1 cellular context compared by ENCODE assay signal in the genomic region with DNA sequence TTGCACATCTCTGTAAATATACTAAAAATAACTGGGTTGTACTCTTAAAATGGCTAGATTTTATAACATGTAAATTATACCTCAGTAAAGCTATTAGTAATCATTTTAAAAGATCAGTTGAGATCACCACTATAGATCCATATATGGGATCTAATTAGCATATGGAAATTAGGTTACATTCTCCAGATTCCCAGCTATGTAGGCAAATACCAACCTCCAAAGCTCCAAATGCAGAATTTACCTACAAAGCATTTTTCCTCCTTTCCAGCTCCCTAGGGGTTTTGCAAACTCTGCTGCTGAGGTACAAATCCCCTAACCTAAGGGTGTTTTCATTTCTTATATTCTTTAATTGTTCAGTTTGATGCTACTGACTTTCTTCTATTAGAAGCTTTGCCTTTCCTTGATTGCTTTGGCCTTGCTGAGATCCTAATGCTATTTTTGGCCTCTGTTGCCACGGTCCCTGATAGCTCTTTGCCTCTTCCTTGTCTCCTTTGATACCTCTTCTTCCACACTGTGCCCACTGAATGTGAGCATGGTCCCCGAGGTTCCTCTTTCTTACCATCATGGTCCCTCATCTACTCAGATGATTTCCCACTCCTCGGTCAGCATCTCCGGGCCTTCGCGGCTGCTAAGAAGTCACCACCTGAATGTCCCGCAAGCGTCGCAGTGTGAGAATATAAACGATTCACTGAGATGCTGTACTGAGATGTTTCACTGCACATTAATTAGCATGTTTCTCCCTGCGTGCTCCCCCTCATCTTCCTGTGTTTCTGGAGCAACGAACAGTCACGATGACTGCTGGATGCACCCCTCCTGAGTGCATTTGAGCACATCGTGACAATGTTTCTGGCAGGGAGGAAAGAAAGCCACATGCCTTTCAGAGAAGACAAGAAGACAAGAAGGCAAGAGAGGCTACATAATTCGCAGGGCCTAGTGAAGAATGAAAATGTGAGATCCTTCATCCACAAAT.
TF ChIP-seq lines count a peak whose summit lies in the region.

No MANE protein-coding gene starts in this region.

TF ChIP-seq in H1, 55 proteins besides CTCF, POLR2A, EP300 and RAD21:
- TF ChIP-seq TEAD4 (IDR thresholded peaks at IDR 0.05; ENCODE audit: low read depth, low read length) (peak; percentile 94), TBP (IDR thresholded peaks at IDR 0.05; ENCODE audit: low read depth, low read length) (no peak), HDAC2 (IDR thresholded peaks at IDR 0.05; ENCODE audit: borderline replicate concordance in 1 of 2, low read depth in 2 of 2, low read length in 2 of 2) (no peak), GTF2F1 (IDR thresholded peaks at IDR 0.05; ENCODE audit: borderline replicate concordance, low read depth, low read length) (no peak), SIRT6 (IDR thresholded peaks at IDR 0.05; ENCODE audit: low read length) (no peak), BCL11A (IDR thresholded peaks at IDR 0.05; ENCODE audit: low read depth in 2 of 2, low read length in 2 of 2) (no peak), ASH2L (IDR thresholded peaks at IDR 0.05; ENCODE audit: low read length) (no peak), KDM4A (IDR thresholded peaks at IDR 0.05; ENCODE audit: low read depth, low read length, severe bottlenecking) (no peak), MAFK (IDR thresholded peaks at IDR 0.05; ENCODE audit: low read depth, low read length) (no peak), YY1 (IDR thresholded peaks at IDR 0.05; ENCODE audit: low read depth, low read length) (no peak), SP4 (IDR thresholded peaks at IDR 0.05; ENCODE audit: low read length) (no peak), KDM5A (IDR thresholded peaks at IDR 0.05; ENCODE audit: low read length) (no peak), SIN3A (conservative IDR thresholded peaks at IDR 0.05 in 1 of 2, IDR thresholded peaks at IDR 0.05 in 1 of 2; ENCODE audit: low read depth in 1 of 2, low read length in 2 of 2) (no peak), CTBP2 (IDR thresholded peaks at IDR 0.05; ENCODE audit: borderline replicate concordance, insufficient read depth, insufficient read length, low read length) (no peak), PHF8 (conservative IDR thresholded peaks at IDR 0.05; ENCODE audit: low read depth, low read length) (no peak), HDAC6 (IDR thresholded peaks at IDR 0.05; ENCODE audit: low read depth, low read length) (no peak), SAP30 (IDR thresholded peaks at IDR 0.05; ENCODE audit: insufficient read depth, insufficient replicate concordance, low read length) (no peak), TAF7 (optimal IDR thresholded peaks at IDR 0.05; ENCODE audit: borderline replicate concordance, low read depth, low read length) (peak; percentile 81), JUND (IDR thresholded peaks at IDR 0.05; ENCODE audit: low read length) (no peak), BRCA1 (IDR thresholded peaks at IDR 0.05; ENCODE audit: low read depth, low read length) (no peak), JUN (IDR thresholded peaks at IDR 0.05; ENCODE audit: low read depth, low read length) (no peak), POLR2AphosphoS5 (IDR thresholded peaks at IDR 0.05; ENCODE audit: low read depth, low read length) (peak; percentile 55), SRF (IDR thresholded peaks at IDR 0.05; ENCODE audit: low read depth, low read length) (peak; percentile 52; the same call in 1 of the 2 replicates), RNF2 (IDR thresholded peaks at IDR 0.05; ENCODE audit: borderline replicate concordance, low read depth, low read length, missing control alignments, poor library complexity, severe bottlenecking) (no peak), SP1 (IDR thresholded peaks at IDR 0.05; ENCODE audit: low read depth, low read length) (no peak), CREB1 (IDR thresholded peaks at IDR 0.05) (no peak), KDM1A (IDR thresholded peaks at IDR 0.05; ENCODE audit: borderline replicate concordance, low read length) (no peak), SUZ12 (IDR thresholded peaks at IDR 0.05; ENCODE audit: low read length) (no peak), CEBPB (IDR thresholded peaks at IDR 0.05; ENCODE audit: low read depth, low read length) (no peak)
- TF ChIP-seq, protein P1, sequence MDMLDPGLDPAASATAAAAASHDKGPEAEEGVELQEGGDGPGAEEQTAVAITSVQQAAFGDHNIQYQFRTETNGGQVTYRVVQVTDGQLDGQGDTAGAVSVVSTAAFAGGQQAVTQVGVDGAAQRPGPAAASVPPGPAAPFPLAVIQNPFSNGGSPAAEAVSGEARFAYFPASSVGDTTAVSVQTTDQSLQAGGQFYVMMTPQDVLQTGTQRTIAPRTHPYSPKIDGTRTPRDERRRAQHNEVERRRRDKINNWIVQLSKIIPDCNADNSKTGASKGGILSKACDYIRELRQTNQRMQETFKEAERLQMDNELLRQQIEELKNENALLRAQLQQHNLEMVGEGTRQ (IDR thresholded peaks at IDR 0.05; ENCODE audit: low read length): no peak
- TF ChIP-seq, protein P2, sequence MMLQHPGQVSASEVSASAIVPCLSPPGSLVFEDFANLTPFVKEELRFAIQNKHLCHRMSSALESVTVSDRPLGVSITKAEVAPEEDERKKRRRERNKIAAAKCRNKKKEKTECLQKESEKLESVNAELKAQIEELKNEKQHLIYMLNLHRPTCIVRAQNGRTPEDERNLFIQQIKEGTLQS (IDR thresholded peaks at IDR 0.05; ENCODE audit: insufficient read depth, low read depth, low read length): no peak
- TF ChIP-seq, protein P3, sequence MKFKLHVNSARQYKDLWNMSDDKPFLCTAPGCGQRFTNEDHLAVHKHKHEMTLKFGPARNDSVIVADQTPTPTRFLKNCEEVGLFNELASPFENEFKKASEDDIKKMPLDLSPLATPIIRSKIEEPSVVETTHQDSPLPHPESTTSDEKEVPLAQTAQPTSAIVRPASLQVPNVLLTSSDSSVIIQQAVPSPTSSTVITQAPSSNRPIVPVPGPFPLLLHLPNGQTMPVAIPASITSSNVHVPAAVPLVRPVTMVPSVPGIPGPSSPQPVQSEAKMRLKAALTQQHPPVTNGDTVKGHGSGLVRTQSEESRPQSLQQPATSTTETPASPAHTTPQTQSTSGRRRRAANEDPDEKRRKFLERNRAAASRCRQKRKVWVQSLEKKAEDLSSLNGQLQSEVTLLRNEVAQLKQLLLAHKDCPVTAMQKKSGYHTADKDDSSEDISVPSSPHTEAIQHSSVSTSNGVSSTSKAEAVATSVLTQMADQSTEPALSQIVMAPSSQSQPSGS (IDR thresholded peaks at IDR 0.05; ENCODE audit: low read length): no peak
- TF ChIP-seq, protein P4, sequence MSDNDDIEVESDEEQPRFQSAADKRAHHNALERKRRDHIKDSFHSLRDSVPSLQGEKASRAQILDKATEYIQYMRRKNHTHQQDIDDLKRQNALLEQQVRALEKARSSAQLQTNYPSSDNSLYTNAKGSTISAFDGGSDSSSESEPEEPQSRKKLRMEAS (IDR thresholded peaks at IDR 0.05): no peak
- TF ChIP-seq, protein P5, sequence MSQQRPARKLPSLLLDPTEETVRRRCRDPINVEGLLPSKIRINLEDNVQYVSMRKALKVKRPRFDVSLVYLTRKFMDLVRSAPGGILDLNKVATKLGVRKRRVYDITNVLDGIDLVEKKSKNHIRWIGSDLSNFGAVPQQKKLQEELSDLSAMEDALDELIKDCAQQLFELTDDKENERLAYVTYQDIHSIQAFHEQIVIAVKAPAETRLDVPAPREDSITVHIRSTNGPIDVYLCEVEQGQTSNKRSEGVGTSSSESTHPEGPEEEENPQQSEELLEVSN (IDR thresholded peaks at IDR 0.05): no peak
